In the genomic region with DNA sequence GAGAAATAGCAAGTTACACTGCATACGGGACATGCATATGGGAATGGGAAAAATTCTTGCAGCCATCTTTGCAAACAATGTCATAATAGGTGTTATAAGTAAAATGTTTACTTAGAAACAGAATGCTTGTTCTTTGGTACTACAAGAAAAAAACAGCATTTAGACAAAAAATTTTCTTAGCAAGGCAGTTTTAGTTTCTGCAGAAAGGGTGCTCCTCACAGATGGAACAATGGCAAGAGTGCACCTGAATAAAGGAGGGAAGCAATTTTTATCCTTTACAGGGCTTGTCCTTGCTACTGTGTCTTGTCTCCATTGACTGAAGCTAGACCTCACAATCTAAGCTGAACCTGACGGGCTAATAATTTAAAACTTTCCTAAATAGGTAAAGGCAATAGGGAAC, we compare ENCODE assay signal across 31 cellular contexts.
"Had no signal": no experiment of that assay in that cellular context is flagged by ENCODE, and none has a peak within 500 bp of the region (broad histone marks: within the 10 kb centered on the region; RNA-seq: fewer than 3 reads in every experiment).

No MANE protein-coding gene starts in this region.

- DNase-seq: activated CD4-positive, alpha-beta memory T cell treated with anti-CD3 and anti-CD28 coated beads for 36 hours; activated CD4-positive, alpha-beta T cell treated with anti-CD3 and anti-CD28 coated beads for 36 hours; activated CD4-positive, alpha-beta T cell treated with anti-CD3 and anti-CD28 coated beads, Interleukin-2, amount 10 ng/mL, durations not matched to agents 24 days and 14 days; activated CD4-positive, CD25-positive, alpha-beta regulatory T cell; activated CD4-positive, CD25-positive, alpha-beta regulatory T cell treated with anti-CD3 and anti-CD28 coated beads, Interleukin-2, amount 50 U/mL, for 72 hours; activated CD8-positive, alpha-beta memory T cell treated with anti-CD3 and anti-CD28 coated beads, Interleukin-2, amount 10 ng/mL, durations not matched to agents 7 days and 5 days; activated CD8-positive, alpha-beta memory T cell treated with anti-CD3 and anti-CD28 coated beads, Interleukin-2, amount 50 U/mL, for 4 hours; activated CD8-positive, alpha-beta T cell treated with anti-CD3 and anti-CD28 coated beads, Interleukin-2, amount 10 ng/mL, durations not matched to agents 7 days and 5 days; activated effector memory CD4-positive, alpha-beta T cell treated with anti-CD3 and anti-CD28 coated beads, Interleukin-2, amount 50 U/mL, for 16 hours; activated naive CD4-positive, alpha-beta T cell treated with anti-CD3 and anti-CD28 coated beads, Interleukin-2, amount 10 ng/mL, durations not matched to agents 7 days and 5 days; activated naive CD8-positive, alpha-beta T cell treated with anti-CD3 and anti-CD28 coated beads, Interleukin-2, amount 10 ng/mL, durations not matched to agents 7 days and 5 days; activated T-cell treated with anti-CD3 and anti-CD28 coated beads, Interleukin-2, amount 50 U/mL, for 1 hour; activated T-cell treated with anti-CD3 and anti-CD28 coated beads, Interleukin-2, amount 50 U/mL, for 48 hours; amniotic stem cell; anterior cingulate cortex; brain microvascular endothelial cell; dorsolateral prefrontal cortex; effector memory CD4-positive, alpha-beta T cell; erythroblast; foreskin keratinocyte; gastrocnemius medialis; glutamatergic neuron; heart left ventricle; T-helper 2 cell had no signal

- H3K4me1 Mint-ChIP-seq: activated CD4-positive, alpha-beta T cell treated with anti-CD3 and anti-CD28 coated beads for 36 hours; activated CD4-positive, alpha-beta T cell treated with anti-CD3 and anti-CD28 coated beads, Interleukin-2, amount 10 ng/mL, durations not matched to agents 24 days and 14 days; activated CD8-positive, alpha-beta memory T cell treated with anti-CD3 and anti-CD28 coated beads, Interleukin-2, amount 10 ng/mL, durations not matched to agents 7 days and 5 days; activated naive CD4-positive, alpha-beta T cell treated with anti-CD3 and anti-CD28 coated beads, Interleukin-2, amount 10 ng/mL, durations not matched to agents 7 days and 5 days; activated naive CD8-positive, alpha-beta T cell treated with anti-CD3 and anti-CD28 coated beads, Interleukin-2, amount 10 ng/mL, durations not matched to agents 7 days and 5 days; central memory CD8-positive, alpha-beta T cell had no signal

- ATAC-seq: activated CD4-positive, alpha-beta T cell treated with anti-CD3 and anti-CD28 coated beads for 36 hours; activated CD8-positive, alpha-beta memory T cell treated with anti-CD3 and anti-CD28 coated beads, Interleukin-2, amount 10 ng/mL, durations not matched to agents 7 days and 5 days; activated CD8-positive, alpha-beta T cell treated with anti-CD3 and anti-CD28 coated beads, Interleukin-2, amount 10 ng/mL, durations not matched to agents 7 days and 5 days; activated naive CD4-positive, alpha-beta T cell treated with anti-CD3 and anti-CD28 coated beads, Interleukin-2, amount 50 U/mL, for 72 hours; foreskin keratinocyte; gastrocnemius medialis; heart left ventricle had no signal

- H3K36me3 ChIP-seq: brain microvascular endothelial cell, gastrocnemius medialis, heart left ventricle had no signal

- H3K4me3 Mint-ChIP-seq: activated CD4-positive, alpha-beta memory T cell treated with anti-CD3 and anti-CD28 coated beads for 36 hours; activated CD4-positive, alpha-beta T cell treated with anti-CD3 and anti-CD28 coated beads for 36 hours; activated CD4-positive, alpha-beta T cell treated with anti-CD3 and anti-CD28 coated beads, Interleukin-2, amount 10 ng/mL, durations not matched to agents 24 days and 14 days; activated CD8-positive, alpha-beta memory T cell treated with anti-CD3 and anti-CD28 coated beads, Interleukin-2, amount 10 ng/mL, durations not matched to agents 7 days and 5 days; activated CD8-positive, alpha-beta T cell treated with anti-CD3 and anti-CD28 coated beads, Interleukin-2, amount 10 ng/mL, durations not matched to agents 7 days and 5 days; activated naive CD4-positive, alpha-beta T cell treated with anti-CD3 and anti-CD28 coated beads, Interleukin-2, amount 10 ng/mL, durations not matched to agents 7 days and 5 days; activated naive CD8-positive, alpha-beta T cell treated with anti-CD3 and anti-CD28 coated beads, Interleukin-2, amount 10 ng/mL, durations not matched to agents 7 days and 5 days; activated T-helper 1 cell treated with anti-CD3 and anti-CD28 coated beads, Interleukin-12 subunit alpha, Interleukin-12 subunit beta, Interleukin-2, Interleukin-4 antibody, amounts not matched to agents 30 ng/mL and 10 ng/mL and 1 ng/mL, durations not matched to agents 14 hours and 24 hours and 36 hours; central memory CD8-positive, alpha-beta T cell; dendritic cell treated with granulocyte-macrophage colony-stimulating factor and Interleukin-4, amounts not matched to agents 40 ng/mL and 50 ng/mL, for 4 days had no signal

- H3K27me3 Mint-ChIP-seq: activated CD4-positive, alpha-beta memory T cell treated with anti-CD3 and anti-CD28 coated beads for 36 hours; activated CD4-positive, alpha-beta T cell treated with anti-CD3 and anti-CD28 coated beads for 36 hours; activated CD4-positive, alpha-beta T cell treated with anti-CD3 and anti-CD28 coated beads, Interleukin-2, amount 10 ng/mL, durations not matched to agents 24 days and 14 days; activated CD8-positive, alpha-beta memory T cell treated with anti-CD3 and anti-CD28 coated beads, Interleukin-2, amount 10 ng/mL, durations not matched to agents 7 days and 5 days; activated naive CD4-positive, alpha-beta T cell treated with anti-CD3 and anti-CD28 coated beads, Interleukin-2, amount 10 ng/mL, durations not matched to agents 7 days and 5 days; dendritic cell treated with granulocyte-macrophage colony-stimulating factor and Interleukin-4, amounts not matched to agents 40 ng/mL and 50 ng/mL, for 4 days had no signal

- H3K36me3 Mint-ChIP-seq: activated naive CD4-positive, alpha-beta T cell treated with anti-CD3 and anti-CD28 coated beads, Interleukin-2, amount 10 ng/mL, durations not matched to agents 7 days and 5 days; activated naive CD8-positive, alpha-beta T cell treated with anti-CD3 and anti-CD28 coated beads, Interleukin-2, amount 10 ng/mL, durations not matched to agents 7 days and 5 days had no signal

- H3K27ac Mint-ChIP-seq: activated CD4-positive, alpha-beta memory T cell treated with anti-CD3 and anti-CD28 coated beads for 36 hours; activated CD4-positive, alpha-beta T cell treated with anti-CD3 and anti-CD28 coated beads for 36 hours; activated CD4-positive, alpha-beta T cell treated with anti-CD3 and anti-CD28 coated beads, Interleukin-2, amount 10 ng/mL, durations not matched to agents 24 days and 14 days; activated CD8-positive, alpha-beta memory T cell treated with anti-CD3 and anti-CD28 coated beads, Interleukin-2, amount 10 ng/mL, durations not matched to agents 7 days and 5 days; activated CD8-positive, alpha-beta T cell treated with anti-CD3 and anti-CD28 coated beads, Interleukin-2, amount 10 ng/mL, durations not matched to agents 7 days and 5 days; activated naive CD4-positive, alpha-beta T cell treated with anti-CD3 and anti-CD28 coated beads, Interleukin-2, amount 10 ng/mL, durations not matched to agents 7 days and 5 days; activated naive CD4-positive, alpha-beta T cell treated with anti-CD3 and anti-CD28 coated beads, Interleukin-2, amount 50 U/mL, for 72 hours; activated naive CD8-positive, alpha-beta T cell treated with anti-CD3 and anti-CD28 coated beads, Interleukin-2, amount 10 ng/mL, durations not matched to agents 7 days and 5 days; activated T-helper 1 cell treated with anti-CD3 and anti-CD28 coated beads, Interleukin-12 subunit alpha, Interleukin-12 subunit beta, Interleukin-2, Interleukin-4 antibody, amounts not matched to agents 30 ng/mL and 10 ng/mL and 1 ng/mL, durations not matched to agents 14 hours and 24 hours and 36 hours; activated T-helper 2 cell treated with anti-CD3 and anti-CD28 coated beads, Interferon-gamma antibody, Interleukin-2, Interleukin-4, amounts not matched to agents 10 μg/mL and 5 μg/mL and 100 μg/mL, durations not matched to agents 14 hours and 24 hours and 36 hours; dendritic cell treated with granulocyte-macrophage colony-stimulating factor and Interleukin-4, amounts not matched to agents 40 ng/mL and 50 ng/mL, for 4 days had no signal

- H3K27ac ChIP-seq: brain microvascular endothelial cell, coronary artery, dorsolateral prefrontal cortex, esophagus muscularis mucosa, foreskin keratinocyte, gastrocnemius medialis, heart left ventricle had no signal

- H3K4me3 ChIP-seq: coronary artery, dorsolateral prefrontal cortex, esophagus muscularis mucosa, gastrocnemius medialis, heart left ventricle had no signal

- H3K4me1 ChIP-seq: esophagus muscularis mucosa, foreskin keratinocyte, gastrocnemius medialis, heart left ventricle had no signal

- H3K27me3 ChIP-seq: brain microvascular endothelial cell, dorsolateral prefrontal cortex, esophagus muscularis mucosa, foreskin keratinocyte, gastrocnemius medialis, heart left ventricle had no signal
